ENCODE assay signal across 10 cellular contexts in the genomic region with DNA sequence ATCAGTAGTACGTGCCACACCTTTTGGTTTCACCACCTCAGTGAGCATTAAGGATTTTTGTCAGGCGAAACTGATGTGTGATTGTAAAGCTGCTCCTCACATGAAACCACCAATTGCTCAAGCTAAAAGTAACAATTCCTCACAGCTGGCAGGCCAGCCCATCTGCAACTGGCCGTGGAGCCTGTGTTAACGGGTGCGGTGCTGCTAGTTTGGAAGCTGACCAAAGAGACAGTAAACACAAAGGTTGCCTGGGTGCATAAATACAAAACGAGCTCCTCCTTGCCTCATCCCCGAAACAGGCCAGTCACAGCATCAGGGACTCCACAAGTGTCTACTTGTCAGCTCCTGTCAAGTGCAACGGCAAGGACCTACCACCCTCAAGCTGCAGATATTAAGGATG. TPM values are rescaled to one million over a fixed set of nuclear protein-coding genes. Genes with fewer than 3 reads are reported as not detected.
A peak's percentile ranks its signal among the peaks of the same experiment; 100 is the strongest.
DNase-seq lines count a peak whose midpoint lies in the region; ATAC-seq and TF ChIP-seq lines count a peak whose summit lies in the region.
"Had no signal": no experiment of that assay in that cellular context is flagged by ENCODE, and none has a peak within 500 bp of the region (broad histone marks: within the 10 kb centered on the region; RNA-seq: fewer than 3 reads in every experiment).

No MANE protein-coding gene starts in this region.

- peak; percentile 45 for DNase-seq in DMS153 (lab: John Stamatoyannopoulos, UW)
- DNase-seq in MV-4-11 (lab: John Stamatoyannopoulos, UW): peak; percentile 62
- peak; percentile 5 for DNase-seq in adipocyte (ENCODE audit: low read depth)
- no peak for DNase-seq in left colon
- DNase-seq in SK-N-DZ (ENCODE audit: low spot score): no peak
- DNase-seq in GM13977 (ENCODE audit: low spot score): no peak
- DNase-seq in putamen (ENCODE audit: low spot score): no peak
- no peak for DNase-seq in spleen
- DNase-seq: dorsolateral prefrontal cortex, T-helper 9 cell had no signal

- TF ChIP-seq CTCF in GM13977 (IDR thresholded peaks at IDR 0.05; ENCODE audit: extremely low read depth, insufficient read depth, missing control alignments) (no peak), spleen (IDR thresholded peaks at IDR 0.05 in 8 of 11, conservative IDR thresholded peaks at IDR 0.05 in 3 of 11) (no peak)

- H3K27me3 ChIP-seq in adipocyte (replicated peaks; ENCODE audit: control insufficient read depth, insufficient read depth, low read length) (peaks cover 3% of the 10 kb centered on the region), spleen (replicated peaks in 1 of 7) (no peaks in the 10 kb centered on the region)

- H3K9ac ChIP-seq in adipocyte (ENCODE audit: low read length): no peak overlapping the region

- in situ Hi-C loops in GM13977 (cut with MboI; ENCODE audit: low pct_unique_long_range_greater_than_20kb, low sequenced_read_pairs, unreplicated experiment): loop anchor here (10.0 kb wide), 2 partner anchors 161 to 431 kb away; no protein-coding TSS in a partner anchor

- H3K4me3 ChIP-seq in adipocyte (ENCODE audit: low read length) (no peak overlapping the region), spleen (no peak overlapping the region)
- H3K4me3 ChIP-seq: dorsolateral prefrontal cortex had no signal

- intact Hi-C loops in left colon (cut with DNase I, micrococcal nuclease): loop anchor here in 1 of 2 donors (5.0 kb wide), 2 partner anchors 154 to 439 kb away; no protein-coding TSS in a partner anchor
- intact Hi-C loops in spleen (cut with DNase I; ENCODE audit: low total_unique reads): loop anchor here (2.0 to 5.0 kb wide), 2 partner anchors 155 to 434 kb away; no protein-coding TSS in a partner anchor

- ATAC-seq in left colon: peak; percentile 14

- no peak overlapping the region for H3K27ac ChIP-seq in spleen
- H3K27ac ChIP-seq: dorsolateral prefrontal cortex had no signal

- H3K4me1 ChIP-seq in adipocyte (ENCODE audit: control insufficient read depth, insufficient read depth, low read length) (peaks cover 11% of the 10 kb centered on the region), spleen (peaks cover 4 to 37% (median 14%) of the 10 kb centered on the region in 6 donors)

- TF ChIP-seq POLR2A in spleen (IDR thresholded peaks at IDR 0.05): no peak

- WGBS in spleen, 5 donors: 72 to 88% (median 77%) methylated on average over 8 of the region's 8 CpGs

- H3K36me3 ChIP-seq in adipocyte (ENCODE audit: control insufficient read depth, insufficient read depth, low read length, severe bottlenecking) (no peaks in the 10 kb centered on the region), spleen (no peaks in the 10 kb centered on the region)

- H3K9me3 ChIP-seq in adipocyte (ENCODE audit: control insufficient read depth, low read length): no peaks in the 10 kb centered on the region
- H3K9me3 ChIP-seq in spleen: no peaks in the 10 kb centered on the region

RNA-seq across cellular contexts. Expression of a gene that starts 32.0 kb away (rescaled TPM):
- total RNA-seq in left colon: 10 to 100 TPM; 43.6 to 45.5 TPM
- polyA plus RNA-seq in SK-N-DZ (2014; cell fraction: cytosol; rRNA removed): 3.7 and 6.5 TPM in 2 replicates
- 10.1 and 12.8 TPM in 2 replicates for polyA plus RNA-seq in SK-N-DZ (2014; cell fraction: nucleus; rRNA removed)
- 10 to 100 TPM in 6 of 7 donors, 1 to 10 TPM in 1; 8.2 to 16.6 (median 13.3) TPM for total RNA-seq in spleen
- polyA plus RNA-seq in spleen: 1 to 10 TPM; 2.4 to 4.8 (median 2.4) TPM

RNA-seq across cellular contexts. Expression of a gene that starts 38.2 kb away (rescaled TPM):
- total RNA-seq in left colon: 10 to 100 TPM; 57.9 to 59.7 TPM
- polyA plus RNA-seq in SK-N-DZ (2014; cell fraction: cytosol; rRNA removed): 18.4 and 20.4 TPM in 2 replicates
- polyA plus RNA-seq in SK-N-DZ (2014; cell fraction: nucleus; rRNA removed): 17.1 and 19.9 TPM in 2 replicates
- 10 to 100 TPM; 36.9 to 71.1 (median 49.4) TPM for total RNA-seq in spleen
- polyA plus RNA-seq in spleen: 10 to 100 TPM; 41.7 to 64.8 (median 50.3) TPM

Comparison
In these comparisons a context has a peak if more than half of its experiments do, and no peak if none do; other contexts are left out.
1. DNase-seq: peak in DMS153 (single experiment), MV-4-11 (single experiment) and adipocyte (single experiment); none in left colon (0 of 2), SK-N-DZ (single experiment), GM13977 (single experiment), putamen (single experiment) and spleen (single experiment).